1 cellular context compared by ENCODE assay signal in genomic region chr17:37725601-37726146, GRCh38.
TF ChIP-seq lines count a peak whose summit lies in the region.

No MANE protein-coding gene starts in this region.

TF ChIP-seq in WTC11, 78 proteins besides CTCF, POLR2A, EP300 and RAD21 (continued from another document):
- TF ChIP-seq, protein P1, sequence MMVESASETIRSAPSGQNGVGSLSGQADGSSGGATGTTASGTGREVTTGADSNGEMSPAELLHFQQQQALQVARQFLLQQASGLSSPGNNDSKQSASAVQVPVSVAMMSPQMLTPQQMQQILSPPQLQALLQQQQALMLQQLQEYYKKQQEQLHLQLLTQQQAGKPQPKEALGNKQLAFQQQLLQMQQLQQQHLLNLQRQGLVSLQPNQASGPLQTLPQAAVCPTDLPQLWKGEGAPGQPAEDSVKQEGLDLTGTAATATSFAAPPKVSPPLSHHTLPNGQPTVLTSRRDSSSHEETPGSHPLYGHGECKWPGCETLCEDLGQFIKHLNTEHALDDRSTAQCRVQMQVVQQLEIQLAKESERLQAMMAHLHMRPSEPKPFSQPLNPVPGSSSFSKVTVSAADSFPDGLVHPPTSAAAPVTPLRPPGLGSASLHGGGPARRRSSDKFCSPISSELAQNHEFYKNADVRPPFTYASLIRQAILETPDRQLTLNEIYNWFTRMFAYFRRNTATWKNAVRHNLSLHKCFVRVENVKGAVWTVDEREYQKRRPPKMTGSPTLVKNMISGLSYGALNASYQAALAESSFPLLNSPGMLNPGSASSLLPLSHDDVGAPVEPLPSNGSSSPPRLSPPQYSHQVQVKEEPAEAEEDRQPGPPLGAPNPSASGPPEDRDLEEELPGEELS (CRISPR knock-in tag; IDR thresholded peaks at IDR 0.05) = no peak
- TF ChIP-seq, protein P2, sequence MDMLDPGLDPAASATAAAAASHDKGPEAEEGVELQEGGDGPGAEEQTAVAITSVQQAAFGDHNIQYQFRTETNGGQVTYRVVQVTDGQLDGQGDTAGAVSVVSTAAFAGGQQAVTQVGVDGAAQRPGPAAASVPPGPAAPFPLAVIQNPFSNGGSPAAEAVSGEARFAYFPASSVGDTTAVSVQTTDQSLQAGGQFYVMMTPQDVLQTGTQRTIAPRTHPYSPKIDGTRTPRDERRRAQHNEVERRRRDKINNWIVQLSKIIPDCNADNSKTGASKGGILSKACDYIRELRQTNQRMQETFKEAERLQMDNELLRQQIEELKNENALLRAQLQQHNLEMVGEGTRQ (CRISPR knock-in tag; IDR thresholded peaks at IDR 0.05) = no peak
- TF ChIP-seq ZNF121 (CRISPR knock-in tag; IDR thresholded peaks at IDR 0.05) = no peak
- no peak for TF ChIP-seq ZNF317 (CRISPR knock-in tag; IDR thresholded peaks at IDR 0.05; ENCODE audit: borderline replicate concordance, low read depth)
- TF ChIP-seq ZNF138 (CRISPR knock-in tag; conservative IDR thresholded peaks at IDR 0.05) = no peak
- TF ChIP-seq ZNF232 (CRISPR knock-in tag; IDR thresholded peaks at IDR 0.05) = no peak
- TF ChIP-seq PRRX2 (CRISPR knock-in tag; IDR thresholded peaks at IDR 0.05) = no peak
